Comparison of ENCODE assay signal across 8 cellular contexts in genomic region chr18:79400591-79401381, GRCh38. TPM values are rescaled to one million over a fixed set of nuclear protein-coding genes. Genes with fewer than 3 reads are reported as not detected.
A peak's percentile ranks its signal among the peaks of the same experiment; 100 is the strongest.
DNase-seq lines count a peak whose midpoint lies in the region; ATAC-seq and TF ChIP-seq lines count a peak whose summit lies in the region.

No MANE protein-coding gene starts in this region.

- H3K4me3 Mint-ChIP-seq in glutamatergic neuron (ENCODE audit: unreplicated experiment) = peak overlapping the region; percentile 81

- no peaks in the 10 kb centered on the region for H3K36me3 Mint-ChIP-seq in glutamatergic neuron (ENCODE audit: unreplicated experiment)

- peaks cover 45 to 68% (median 55%) of the 10 kb centered on the region in 3 donors for H3K4me1 ChIP-seq in skeletal muscle tissue (ENCODE audit: control insufficient read depth in 3 of 3, insufficient read depth in 3 of 3, low read length in 3 of 3)

- no peaks in the 10 kb centered on the region for H3K27me3 ChIP-seq in skeletal muscle tissue (ENCODE audit: control insufficient read depth in 3 of 3, insufficient read depth in 3 of 3, low read length in 3 of 3)

- H3K27ac Mint-ChIP-seq in glutamatergic neuron (ENCODE audit: unreplicated experiment) = no peak overlapping the region

- peak overlapping the region; percentile 23 to 67 (median 61) for H3K4me3 ChIP-seq in skeletal muscle tissue (ENCODE audit: low read length in 3 of 3)

- H3K9ac ChIP-seq in skeletal muscle tissue (ENCODE audit: low read depth in 1 of 3, low read length in 3 of 3) = peak overlapping the region in 2 of 3 donors; percentile 60 to 84

- peak; percentile 66 for DNase-seq in stimulated activated CD4-positive, alpha-beta T cell treated with anti-CD3 and anti-CD28 coated beads, Interleukin-12 subunit alpha, Interleukin-12 subunit beta, amount 100 ng/mL, for 4 hours
- no peak for DNase-seq in stimulated activated CD4-positive, alpha-beta T cell treated with anti-CD3 and anti-CD28 coated beads, Interleukin-2, amount 100 ng/mL, for 48 hours
- peak; percentile 68 to 70 for DNase-seq in activated T-cell treated with anti-CD3 and anti-CD28 coated beads, Interleukin-2, amount 50 U/mL, for 48 hours
- peak; percentile 33 for DNase-seq in glutamatergic neuron
- no peak for DNase-seq in occipital lobe (lab: John Stamatoyannopoulos, UW)
- DNase-seq in NCI-H345 (lab: John Stamatoyannopoulos, UW) = no peak

- peak overlapping the region; percentile 82 for H3K27ac ChIP-seq in skeletal muscle tissue (ENCODE audit: low read depth, low read length)

- peaks cover 4% of the 10 kb centered on the region for H3K9me3 Mint-ChIP-seq in glutamatergic neuron (ENCODE audit: unreplicated experiment)

- peaks cover 0 to 3% (median 2%) of the 10 kb centered on the region in 3 donors for H3K36me3 ChIP-seq in skeletal muscle tissue (ENCODE audit: control insufficient read depth in 3 of 3, insufficient read depth in 3 of 3, low read length in 3 of 3)

- ATAC-seq in GM18868 (IDR thresholded peaks at IDR 0.05; ENCODE audit: unreplicated experiment) = no peak

- H3K27me3 Mint-ChIP-seq in glutamatergic neuron (ENCODE audit: unreplicated experiment) = no peaks in the 10 kb centered on the region

- no peaks in the 10 kb centered on the region for H3K9me3 ChIP-seq in skeletal muscle tissue (ENCODE audit: control insufficient read depth in 3 of 3, low read length in 3 of 3)

- H3K4me1 Mint-ChIP-seq in glutamatergic neuron (ENCODE audit: low read depth, unreplicated experiment) = peaks cover 21% of the 10 kb centered on the region

- TF ChIP-seq CTCF in glutamatergic neuron (IDR thresholded peaks at IDR 0.05; ENCODE audit: partially characterized antibody, unreplicated experiment) = no peak

RNA-seq across cellular contexts. Expression of gene NFATC1, which starts 5.1 kb away (rescaled TPM):
- total RNA-seq in glutamatergic neuron (ENCODE audit: unreplicated experiment) (5.3 TPM), skeletal muscle tissue (10.4 TPM), occipital lobe (0.16 TPM)

Comparison
In these comparisons a context has a peak if more than half of its experiments do, and no peak if none do; other contexts are left out.
1. DNase-seq: peak in stimulated activated CD4-positive, alpha-beta T cell treated with anti-CD3 and anti-CD28 coated beads, Interleukin-12 subunit alpha, Interleukin-12 subunit beta, amount 100 ng/mL, for 4 hours (single experiment), activated T-cell treated with anti-CD3 and anti-CD28 coated beads, Interleukin-2, amount 50 U/mL, for 48 hours (2 of 2) and glutamatergic neuron (single experiment); none in stimulated activated CD4-positive, alpha-beta T cell treated with anti-CD3 and anti-CD28 coated beads, Interleukin-2, amount 100 ng/mL, for 48 hours (0 of 2), occipital lobe (single experiment) and NCI-H345 (single experiment).